ENCODE assay signal across 8 cellular contexts in the genomic region with DNA sequence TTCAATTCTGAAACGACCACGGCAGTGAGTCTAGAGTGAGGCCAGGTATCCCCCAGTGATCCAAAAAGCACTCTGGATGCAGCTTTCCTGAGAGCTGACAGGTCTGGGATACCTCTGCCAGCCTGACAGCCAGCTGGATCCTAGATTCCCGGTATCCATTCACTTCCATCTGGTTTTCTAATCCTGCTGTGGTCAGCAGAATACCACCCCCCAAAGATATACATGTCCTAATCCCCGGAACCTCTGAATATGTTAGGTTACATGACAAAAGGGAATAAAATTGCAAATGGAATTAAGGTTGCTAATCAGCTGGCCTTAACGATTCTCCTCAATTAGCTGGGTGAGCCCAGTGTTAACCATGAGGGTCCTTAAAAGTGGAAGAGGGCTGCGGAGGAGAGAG. TPM values are rescaled to one million over a fixed set of nuclear protein-coding genes. Genes with fewer than 3 reads are reported as not detected.
DNase-seq lines count a peak whose midpoint lies in the region; ATAC-seq and TF ChIP-seq lines count a peak whose summit lies in the region.

No MANE protein-coding gene starts in this region.

- H3K27me3 Mint-ChIP-seq in Caco-2 (ENCODE audit: insufficient read depth, unreplicated experiment) (no peaks in the 10 kb centered on the region), endothelial cell (ENCODE audit: unreplicated experiment) (no peaks in the 10 kb centered on the region)

- H3K36me3 Mint-ChIP-seq in Caco-2 (ENCODE audit: insufficient read depth, unreplicated experiment) (peaks cover 37% of the 10 kb centered on the region), endothelial cell (ENCODE audit: low read depth, unreplicated experiment) (no peaks in the 10 kb centered on the region)

- no peak for ATAC-seq in GM21825 (IDR thresholded peaks at IDR 0.05; ENCODE audit: unreplicated experiment)
- no peak for ATAC-seq in GM18861 (IDR thresholded peaks at IDR 0.05; ENCODE audit: unreplicated experiment)

- CTCF ChIA-PET in Caco-2 (lab: Charles Lee) = interaction anchor here (2.0 kb wide), 1 partner anchor 26 kb away, joined by 8 read pairs; a partner anchor contains a TSS

- POLR2A ChIA-PET in Caco-2 (lab: Charles Lee) = interaction anchor here (2.2 to 2.6 kb wide), 2 partner anchors 22 to 26 kb away, joined by 18 to 37 read pairs; a partner anchor contains a TSS

- intact Hi-C loops in Caco-2 (cut with micrococcal nuclease; ENCODE audit: unreplicated experiment) = no loop called here

- no peak overlapping the region for H3K27ac ChIP-seq in OCI-LY3 (ENCODE audit: low read length)
- no peak overlapping the region for H3K27ac ChIP-seq in osteoblast (ENCODE audit: low read depth, low read length)

- H3K79me2 ChIP-seq in OCI-LY3 (ENCODE audit: low read length) (peaks cover 47% of the 10 kb centered on the region), osteoblast (ENCODE audit: insufficient read depth, low read length) (peaks cover 46% of the 10 kb centered on the region)

- no peaks in the 10 kb centered on the region for H3K36me3 ChIP-seq in Caco-2 (ENCODE audit: control insufficient read depth, insufficient read depth, low read length)
- H3K36me3 ChIP-seq in OCI-LY3 (replicated peaks; ENCODE audit: low read depth, low read length) = peaks cover 5% of the 10 kb centered on the region
- no peaks in the 10 kb centered on the region for H3K36me3 ChIP-seq in osteoblast (ENCODE audit: insufficient read depth, low read length)

- peak overlapping the region; percentile 99 for H3K27ac Mint-ChIP-seq in Caco-2 (ENCODE audit: unreplicated experiment)
- H3K27ac Mint-ChIP-seq in endothelial cell (ENCODE audit: unreplicated experiment) = no peak overlapping the region

- H3K4me3 Mint-ChIP-seq in Caco-2 (ENCODE audit: unreplicated experiment) (peak overlapping the region; percentile 100), endothelial cell (ENCODE audit: unreplicated experiment) (peak overlapping the region; percentile 98)

- H3K4me2 ChIP-seq in OCI-LY3 (ENCODE audit: low read length) = peak overlapping the region; percentile 99
- H3K4me2 ChIP-seq in osteoblast (ENCODE audit: insufficient read depth, low read length) = peak overlapping the region; percentile 97

- H3K4me1 ChIP-seq in Caco-2 (peaks cover 15% of the 10 kb centered on the region), OCI-LY3 (ENCODE audit: low read length) (peaks cover 15% of the 10 kb centered on the region), osteoblast (ENCODE audit: insufficient read depth, low read length) (peaks cover 27% of the 10 kb centered on the region)

- H3K4me3 ChIP-seq in Caco-2 (ENCODE audit: low read depth, low read length) (peak overlapping the region; percentile 67), OCI-LY3 (ENCODE audit: low read length) (peak overlapping the region; percentile 98), osteoblast (ENCODE audit: insufficient read depth, low read length) (peak overlapping the region; percentile 99)

- no TSS peak for BruUV-seq in Caco-2 (replicated peaks; lab: Mats Ljungman, UMichigan)

- H3K9me3 ChIP-seq in Caco-2 (no peaks in the 10 kb centered on the region), OCI-LY3 (ENCODE audit: insufficient read depth, low read length) (no peaks in the 10 kb centered on the region), osteoblast (ENCODE audit: low read depth, low read length) (no peaks in the 10 kb centered on the region)

- no peak for TF ChIP-seq CTCF in Caco-2 (IDR thresholded peaks at IDR 0.05; ENCODE audit: insufficient read depth in 1 of 2, low read depth in 1 of 2, low read length in 1 of 2, severe bottlenecking in 1 of 2, unreplicated experiment in 1 of 2)
- TF ChIP-seq CTCF in OCI-LY3 (IDR thresholded peaks at IDR 0.05; ENCODE audit: low read depth, low read length) = no peak
- TF ChIP-seq CTCF in endothelial cell (IDR thresholded peaks at IDR 0.05; ENCODE audit: unreplicated experiment) = no peak
- no peak for TF ChIP-seq CTCF in osteoblast (IDR thresholded peaks at IDR 0.05; ENCODE audit: extremely low read depth, low read depth, low read length)

- no peaks in the 10 kb centered on the region for H4K20me1 ChIP-seq in OCI-LY3 (ENCODE audit: insufficient read depth, low read length)
- H4K20me1 ChIP-seq in osteoblast (ENCODE audit: insufficient read depth, low read length) = peaks cover 6% of the 10 kb centered on the region

- H3K9me3 Mint-ChIP-seq in Caco-2 (ENCODE audit: unreplicated experiment) = no peaks in the 10 kb centered on the region
- no peaks in the 10 kb centered on the region for H3K9me3 Mint-ChIP-seq in endothelial cell (ENCODE audit: unreplicated experiment)

- H2AFZ ChIP-seq in OCI-LY3 (ENCODE audit: low read depth, low read length) = no peak overlapping the region
- H2AFZ ChIP-seq in osteoblast (ENCODE audit: low read length) = no peak overlapping the region

- no peaks in the 10 kb centered on the region for H3K27me3 ChIP-seq in Caco-2 (replicated peaks; ENCODE audit: control insufficient read depth, insufficient read depth, low read length)
- H3K27me3 ChIP-seq in OCI-LY3 (ENCODE audit: low read depth, low read length) = no peaks in the 10 kb centered on the region
- no peaks in the 10 kb centered on the region for H3K27me3 ChIP-seq in osteoblast (ENCODE audit: insufficient read depth, low read length)

- H3K4me1 Mint-ChIP-seq in Caco-2 (ENCODE audit: low read depth, unreplicated experiment) (peaks cover 17% of the 10 kb centered on the region), endothelial cell (ENCODE audit: unreplicated experiment) (peaks cover 36% of the 10 kb centered on the region)

- in situ Hi-C loops in ACHN (cut with HindIII; ENCODE audit: low pct_ligation_motif_present, low pct_unique_long_range_greater_than_20kb, low sequenced_read_pairs) = no loop called here

- DNase-seq in Caco-2 (no peak), endothelial cell (ENCODE audit: low spot score) (no peak), osteoblast (ENCODE audit: insufficient read length, low spot score, missing footprints) (no peak), inferior parietal cortex (ENCODE audit: extremely low spot score) (no peak), ACHN (no peak)

- peak overlapping the region; percentile 97; the same call in 1 of the 2 replicates for H3K9ac ChIP-seq in OCI-LY3 (ENCODE audit: low read length)

RNA-seq across cellular contexts. Expression of a gene that starts 1.4 kb away (rescaled TPM):
- total RNA-seq in Caco-2 (2022) (9.2 and 9.3 TPM in 2 replicates), endothelial cell (ENCODE audit: unreplicated experiment) (12.6 TPM), osteoblast (11.9 and 13.3 TPM in 2 replicates)

RNA-seq across cellular contexts. Expression of a gene that starts 25.8 kb away (rescaled TPM):
- total RNA-seq in Caco-2 (2022) = 141 and 144 TPM in 2 replicates
- total RNA-seq in endothelial cell (ENCODE audit: unreplicated experiment) = 21.5 TPM
- total RNA-seq in osteoblast = 5.4 and 6.8 TPM in 2 replicates

RNA-seq across cellular contexts. Expression of a gene that starts 28.4 kb away (rescaled TPM):
- 1,592 and 1,641 TPM in 2 replicates for total RNA-seq in Caco-2 (2022)
- 1,208 TPM for total RNA-seq in endothelial cell (ENCODE audit: unreplicated experiment)
- 1,103 and 1,259 TPM in 2 replicates for total RNA-seq in osteoblast

RNA-seq across cellular contexts. Expression of a gene that starts 28.5 kb away (rescaled TPM):
- total RNA-seq in Caco-2 (2022) = 25.8 and 26.2 TPM in 2 replicates
- 22.6 TPM for total RNA-seq in endothelial cell (ENCODE audit: unreplicated experiment)
- total RNA-seq in osteoblast = 12.3 and 13.0 TPM in 2 replicates
